In genomic region chr14:26598672-26599131, GRCh38 we compare ENCODE assay signal across 8 cellular contexts. TPM values are rescaled to one million over a fixed set of nuclear protein-coding genes. Genes with fewer than 3 reads are reported as not detected.
A peak's percentile ranks its signal among the peaks of the same experiment; 100 is the strongest.
DNase-seq lines count a peak whose midpoint lies in the region; ATAC-seq lines count a peak whose summit lies in the region.
"Had no signal": no experiment of that assay in that cellular context is flagged by ENCODE, and none has a peak within 500 bp of the region (broad histone marks: within the 10 kb centered on the region; RNA-seq: fewer than 3 reads in every experiment).

No MANE protein-coding gene starts in this region.

- H3K9me3 Mint-ChIP-seq in activated T-helper 2 cell treated with anti-CD3 and anti-CD28 coated beads, Interferon-gamma antibody, Interleukin-2, Interleukin-4, amounts not matched to agents 10 μg/mL and 5 μg/mL and 100 μg/mL, durations not matched to agents 14 hours and 24 hours and 36 hours = no peaks in the 10 kb centered on the region
- H3K9me3 Mint-ChIP-seq in stimulated activated naive B cell treated with anti-CD40 and anti-IgM and Interleukin-4, amounts not matched to agents 10 μg/mL and 1 μg/mL and 100 μg/mL, for 72 hours = peaks cover 0 to 1% of the 10 kb centered on the region in 2 donors
- peaks cover 6 to 30% (median 23%) of the 10 kb centered on the region in 5 donors for H3K9me3 Mint-ChIP-seq in CD8-positive, alpha-beta memory T cell
- H3K9me3 Mint-ChIP-seq: stimulated activated naive CD8-positive, alpha-beta T cell treated with anti-CD3 and anti-CD28 coated beads, Interleukin-15, amount 100 ng/mL, for 72 hours had no signal

- POLR2A ChIA-PET in CD8-positive, alpha-beta memory T cell (lab: Charles Lee) = no interaction called here

- no peaks in the 10 kb centered on the region for H3K36me3 Mint-ChIP-seq in activated T-helper 2 cell treated with anti-CD3 and anti-CD28 coated beads, Interferon-gamma antibody, Interleukin-2, Interleukin-4, amounts not matched to agents 10 μg/mL and 5 μg/mL and 100 μg/mL, durations not matched to agents 14 hours and 24 hours and 36 hours (ENCODE audit: low read depth)
- H3K36me3 Mint-ChIP-seq in stimulated activated naive B cell treated with anti-CD40 and anti-IgM and Interleukin-4, amounts not matched to agents 10 μg/mL and 1 μg/mL and 100 μg/mL, for 72 hours = no peaks in the 10 kb centered on the region
- H3K36me3 Mint-ChIP-seq in CD8-positive, alpha-beta memory T cell = peaks cover 0 to 4% (median 0%) of the 10 kb centered on the region in 3 donors

- peak overlapping the region; percentile 7 for H3K27ac Mint-ChIP-seq in activated T-helper 2 cell treated with anti-CD3 and anti-CD28 coated beads, Interferon-gamma antibody, Interleukin-2, Interleukin-4, amounts not matched to agents 10 μg/mL and 5 μg/mL and 100 μg/mL, durations not matched to agents 14 hours and 24 hours and 36 hours
- H3K27ac Mint-ChIP-seq in stimulated activated naive B cell treated with anti-CD40 and anti-IgM and Interleukin-4, amounts not matched to agents 10 μg/mL and 1 μg/mL and 100 μg/mL, for 72 hours = no peak overlapping the region
- no peak overlapping the region for H3K27ac Mint-ChIP-seq in CD8-positive, alpha-beta memory T cell
- H3K27ac Mint-ChIP-seq: stimulated activated naive CD8-positive, alpha-beta T cell treated with anti-CD3 and anti-CD28 coated beads, Interleukin-15, amount 100 ng/mL, for 72 hours had no signal

- H3K9ac ChIP-seq in HUES6 (ENCODE audit: low read length) = no peak overlapping the region

- peaks cover 16% of the 10 kb centered on the region for H3K27me3 Mint-ChIP-seq in activated T-helper 2 cell treated with anti-CD3 and anti-CD28 coated beads, Interferon-gamma antibody, Interleukin-2, Interleukin-4, amounts not matched to agents 10 μg/mL and 5 μg/mL and 100 μg/mL, durations not matched to agents 14 hours and 24 hours and 36 hours (ENCODE audit: low read depth)
- peaks cover 48 to 52% of the 10 kb centered on the region in 2 donors for H3K27me3 Mint-ChIP-seq in stimulated activated naive B cell treated with anti-CD40 and anti-IgM and Interleukin-4, amounts not matched to agents 10 μg/mL and 1 μg/mL and 100 μg/mL, for 72 hours
- peaks cover 10 to 11% of the 10 kb centered on the region in 2 donors for H3K27me3 Mint-ChIP-seq in CD8-positive, alpha-beta memory T cell

- no peak for DNase-seq in activated T-helper 2 cell treated with anti-CD3 and anti-CD28 coated beads, Interferon-gamma antibody, Interleukin-2, Interleukin-4, amounts not matched to agents 10 μg/mL and 5 μg/mL and 100 μg/mL, durations not matched to agents 14 hours and 24 hours and 36 hours (ENCODE audit: low spot score)
- no peak for DNase-seq in stimulated activated naive B cell treated with anti-CD40 and anti-IgM and Interleukin-4, amounts not matched to agents 10 μg/mL and 1 μg/mL and 100 μg/mL, for 72 hours
- DNase-seq in COLO829 (ENCODE audit: low spot score) = no peak
- DNase-seq in CD8-positive, alpha-beta memory T cell = no peak
- no peak for DNase-seq in NOMO-1 (lab: John Stamatoyannopoulos, UW; ENCODE audit: unreplicated experiment in 2 of 2)
- DNase-seq: stimulated activated naive CD8-positive, alpha-beta T cell treated with anti-CD3 and anti-CD28 coated beads, Interleukin-15, amount 100 ng/mL, for 72 hours had no signal

- peak overlapping the region; percentile 37 for H3K4me3 Mint-ChIP-seq in activated T-helper 2 cell treated with anti-CD3 and anti-CD28 coated beads, Interferon-gamma antibody, Interleukin-2, Interleukin-4, amounts not matched to agents 10 μg/mL and 5 μg/mL and 100 μg/mL, durations not matched to agents 14 hours and 24 hours and 36 hours (ENCODE audit: low read depth)
- H3K4me3 Mint-ChIP-seq in stimulated activated naive B cell treated with anti-CD40 and anti-IgM and Interleukin-4, amounts not matched to agents 10 μg/mL and 1 μg/mL and 100 μg/mL, for 72 hours = peak overlapping the region; percentile 70 to 72
- H3K4me3 Mint-ChIP-seq in CD8-positive, alpha-beta memory T cell = peak overlapping the region in 3 of 7 donors; percentile 34 to 53 (median 45)

- H3K36me3 ChIP-seq in HUES6 (ENCODE audit: control insufficient read depth, insufficient read depth, low read length) = no peaks in the 10 kb centered on the region
- no peaks in the 10 kb centered on the region for H3K36me3 ChIP-seq in CD8-positive, alpha-beta memory T cell (ENCODE audit: insufficient read depth, low read length)

- no peaks in the 10 kb centered on the region for H3K4me1 Mint-ChIP-seq in activated T-helper 2 cell treated with anti-CD3 and anti-CD28 coated beads, Interferon-gamma antibody, Interleukin-2, Interleukin-4, amounts not matched to agents 10 μg/mL and 5 μg/mL and 100 μg/mL, durations not matched to agents 14 hours and 24 hours and 36 hours (ENCODE audit: low read depth)
- peaks cover 5 to 6% of the 10 kb centered on the region in 2 donors for H3K4me1 Mint-ChIP-seq in stimulated activated naive B cell treated with anti-CD40 and anti-IgM and Interleukin-4, amounts not matched to agents 10 μg/mL and 1 μg/mL and 100 μg/mL, for 72 hours
- H3K4me1 Mint-ChIP-seq in CD8-positive, alpha-beta memory T cell = no peaks in the 10 kb centered on the region
- H3K4me1 Mint-ChIP-seq: stimulated activated naive CD8-positive, alpha-beta T cell treated with anti-CD3 and anti-CD28 coated beads, Interleukin-15, amount 100 ng/mL, for 72 hours had no signal

- no peaks in the 10 kb centered on the region for H3K9me3 ChIP-seq in HUES6 (ENCODE audit: control insufficient read depth, insufficient read depth, low read depth, low read length)
- H3K9me3 ChIP-seq in iPS-18c (ENCODE audit: control insufficient read depth, insufficient read depth, low read length) = peaks cover 2% of the 10 kb centered on the region
- no peaks in the 10 kb centered on the region for H3K9me3 ChIP-seq in CD8-positive, alpha-beta memory T cell (ENCODE audit: low read length)

- H3K4me3 ChIP-seq in HUES6 (ENCODE audit: low read depth, low read length) = peak overlapping the region; percentile 81
- peak overlapping the region; percentile 74 for H3K4me3 ChIP-seq in iPS-18c (ENCODE audit: insufficient read depth, low read depth, low read length)
- H3K4me3 ChIP-seq in CD8-positive, alpha-beta memory T cell (ENCODE audit: low read length) = no peak overlapping the region

- H3K4me1 ChIP-seq in HUES6 (ENCODE audit: control insufficient read depth, insufficient read depth, low read length) = peaks cover 8% of the 10 kb centered on the region; the same call in 1 of the 2 replicates
- no peaks in the 10 kb centered on the region for H3K4me1 ChIP-seq in CD8-positive, alpha-beta memory T cell (ENCODE audit: insufficient read depth, low read length)

- H3K27me3 ChIP-seq in HUES6 (ENCODE audit: control insufficient read depth, insufficient read depth, low read length) = peaks cover 19% of the 10 kb centered on the region
- no peaks in the 10 kb centered on the region for H3K27me3 ChIP-seq in CD8-positive, alpha-beta memory T cell (ENCODE audit: insufficient read depth, low read length, poor library complexity, severe bottlenecking)

- intact Hi-C loops in activated T-helper 2 cell treated with anti-CD3 and anti-CD28 coated beads, Interferon-gamma antibody, Interleukin-2, Interleukin-4, amounts not matched to agents 10 μg/mL and 5 μg/mL and 100 μg/mL, durations not matched to agents 14 hours and 24 hours and 36 hours (cut with micrococcal nuclease) = no loop called here

- H3K27ac ChIP-seq in HUES6 (ENCODE audit: low read depth, low read length) = no peak overlapping the region
- H3K27ac ChIP-seq in CD8-positive, alpha-beta memory T cell (ENCODE audit: low read depth, low read length) = no peak overlapping the region

- no peak for ATAC-seq in stimulated activated naive B cell treated with anti-CD40 and anti-IgM and Interleukin-4, amounts not matched to agents 10 μg/mL and 1 μg/mL and 100 μg/mL, for 72 hours (replicated peaks)
- ATAC-seq: stimulated activated naive CD8-positive, alpha-beta T cell treated with anti-CD3 and anti-CD28 coated beads, Interleukin-15, amount 100 ng/mL, for 72 hours had no signal

- CTCF ChIA-PET in CD8-positive, alpha-beta memory T cell (lab: Charles Lee) = no interaction called here

RNA-seq across cellular contexts. Expression of gene NOVA1, which starts 0.9 kb away (rescaled TPM):
- 0.25 TPM in 2 replicates for total RNA-seq in activated T-helper 2 cell treated with anti-CD3 and anti-CD28 coated beads, Interferon-gamma antibody, Interleukin-2, Interleukin-4, amounts not matched to agents 10 μg/mL and 5 μg/mL and 100 μg/mL, durations not matched to agents 14 hours and 24 hours and 36 hours
- under 1 TPM in 1 of 2 experiments, not detected in 1; 0.28 TPM for total RNA-seq in CD8-positive, alpha-beta memory T cell
- not detected for polyA plus RNA-seq in CD8-positive, alpha-beta memory T cell
